ENCODE assay signal across 1 cellular context in the genomic region with DNA sequence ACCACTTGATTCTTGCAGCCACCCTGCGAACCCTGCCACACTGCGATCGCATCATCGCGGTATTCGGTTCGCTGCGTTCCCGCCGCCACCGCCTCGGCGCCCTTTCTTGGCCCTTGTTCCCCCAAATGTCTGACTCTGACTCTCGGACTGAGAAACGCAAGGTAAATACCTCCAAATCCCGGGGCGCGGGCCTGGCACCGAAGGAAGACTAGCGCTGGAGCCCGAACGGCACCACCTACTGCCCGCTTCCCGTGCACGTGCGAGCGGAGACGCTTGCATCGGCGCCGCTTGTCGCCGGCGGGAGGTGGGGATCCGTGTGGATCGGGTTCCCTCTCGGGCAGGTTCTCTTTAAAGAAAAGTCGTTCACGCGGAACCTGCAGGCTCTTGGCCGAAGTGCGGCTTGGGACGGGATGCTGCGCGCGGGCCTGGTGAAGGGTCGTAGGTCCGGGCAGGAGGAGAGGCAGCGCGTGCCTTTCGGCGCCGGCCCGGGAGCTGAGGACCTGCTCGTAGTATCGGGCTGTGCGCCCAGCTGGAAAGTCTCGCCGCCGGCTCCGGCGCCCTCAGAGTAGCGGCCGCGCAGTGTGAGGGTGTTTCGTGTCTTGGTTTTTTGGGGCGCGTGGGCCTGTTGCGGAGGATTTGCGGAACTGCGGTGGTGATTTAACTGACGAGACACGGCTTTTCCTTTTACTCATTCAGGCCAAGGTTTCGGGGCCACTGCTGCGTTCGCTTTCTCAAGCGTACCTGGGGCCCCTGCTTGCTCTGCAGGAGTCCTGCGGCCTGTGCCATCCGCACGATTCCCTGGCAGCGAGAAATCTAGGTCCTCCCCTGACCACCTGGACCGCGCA.
A peak's percentile ranks its signal among the peaks of the same experiment; 100 is the strongest.
TF ChIP-seq lines count a peak whose summit lies in the region.

No MANE protein-coding gene starts in this region.

TF ChIP-seq in K562, 482 proteins besides CTCF, POLR2A, EP300 and RAD21 (continued from another document and continues in another):
- no peak for TF ChIP-seq NR2C1 (IDR thresholded peaks at IDR 0.05)
- TF ChIP-seq NR2C1 (tag; IDR thresholded peaks at IDR 0.05) = no peak
- no peak for TF ChIP-seq PRPF4 (IDR thresholded peaks at IDR 0.05; ENCODE audit: insufficient read depth, low read depth, low read length, poor library complexity, severe bottlenecking)
- TF ChIP-seq MEF2D (tag; conservative IDR thresholded peaks at IDR 0.05; ENCODE audit: low read depth) = no peak
- TF ChIP-seq ERF (CRISPR knock-in tag; IDR thresholded peaks at IDR 0.05) = no peak
- no peak for TF ChIP-seq CAMTA2 (CRISPR knock-in tag; conservative IDR thresholded peaks at IDR 0.05)
- TF ChIP-seq ZNF253 (CRISPR knock-in tag; conservative IDR thresholded peaks at IDR 0.05) = no peak
- TF ChIP-seq, protein P1, sequence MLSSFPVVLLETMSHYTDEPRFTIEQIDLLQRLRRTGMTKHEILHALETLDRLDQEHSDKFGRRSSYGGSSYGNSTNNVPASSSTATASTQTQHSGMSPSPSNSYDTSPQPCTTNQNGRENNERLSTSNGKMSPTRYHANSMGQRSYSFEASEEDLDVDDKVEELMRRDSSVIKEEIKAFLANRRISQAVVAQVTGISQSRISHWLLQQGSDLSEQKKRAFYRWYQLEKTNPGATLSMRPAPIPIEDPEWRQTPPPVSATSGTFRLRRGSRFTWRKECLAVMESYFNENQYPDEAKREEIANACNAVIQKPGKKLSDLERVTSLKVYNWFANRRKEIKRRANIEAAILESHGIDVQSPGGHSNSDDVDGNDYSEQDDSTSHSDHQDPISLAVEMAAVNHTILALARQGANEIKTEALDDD (IDR thresholded peaks at IDR 0.05) = no peak
- no peak for TF ChIP-seq CBX3 (IDR thresholded peaks at IDR 0.05; ENCODE audit: borderline replicate concordance in 1 of 2, low read length in 2 of 2)
- no peak for TF ChIP-seq ATF1 (CRISPR knock-in tag; IDR thresholded peaks at IDR 0.05)
- TF ChIP-seq ATF1 (tag; IDR thresholded peaks at IDR 0.05) = 0 out of 2 replicates have a peak, but pooled peaks have one; percentile 30
- TF ChIP-seq TCF7L2 (IDR thresholded peaks at IDR 0.05; ENCODE audit: low read depth, low read length) = no peak
- no peak for TF ChIP-seq MAFK (IDR thresholded peaks at IDR 0.05; ENCODE audit: low read length)
- no peak for TF ChIP-seq ZNF354B (CRISPR knock-in tag; IDR thresholded peaks at IDR 0.05)
- no peak for TF ChIP-seq SRSF9 (IDR thresholded peaks at IDR 0.05; ENCODE audit: borderline replicate concordance, low read depth, low read length)
- TF ChIP-seq BACH1 (tag; IDR thresholded peaks at IDR 0.05) = no peak
- TF ChIP-seq ZNF197 (CRISPR knock-in tag; IDR thresholded peaks at IDR 0.05; ENCODE audit: low read depth) = no peak
- TF ChIP-seq NCOA2 (IDR thresholded peaks at IDR 0.05; ENCODE audit: partially characterized antibody in 2 of 2) = no peak
- TF ChIP-seq, protein P2, sequence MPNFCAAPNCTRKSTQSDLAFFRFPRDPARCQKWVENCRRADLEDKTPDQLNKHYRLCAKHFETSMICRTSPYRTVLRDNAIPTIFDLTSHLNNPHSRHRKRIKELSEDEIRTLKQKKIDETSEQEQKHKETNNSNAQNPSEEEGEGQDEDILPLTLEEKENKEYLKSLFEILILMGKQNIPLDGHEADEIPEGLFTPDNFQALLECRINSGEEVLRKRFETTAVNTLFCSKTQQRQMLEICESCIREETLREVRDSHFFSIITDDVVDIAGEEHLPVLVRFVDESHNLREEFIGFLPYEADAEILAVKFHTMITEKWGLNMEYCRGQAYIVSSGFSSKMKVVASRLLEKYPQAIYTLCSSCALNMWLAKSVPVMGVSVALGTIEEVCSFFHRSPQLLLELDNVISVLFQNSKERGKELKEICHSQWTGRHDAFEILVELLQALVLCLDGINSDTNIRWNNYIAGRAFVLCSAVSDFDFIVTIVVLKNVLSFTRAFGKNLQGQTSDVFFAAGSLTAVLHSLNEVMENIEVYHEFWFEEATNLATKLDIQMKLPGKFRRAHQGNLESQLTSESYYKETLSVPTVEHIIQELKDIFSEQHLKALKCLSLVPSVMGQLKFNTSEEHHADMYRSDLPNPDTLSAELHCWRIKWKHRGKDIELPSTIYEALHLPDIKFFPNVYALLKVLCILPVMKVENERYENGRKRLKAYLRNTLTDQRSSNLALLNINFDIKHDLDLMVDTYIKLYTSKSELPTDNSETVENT (CRISPR knock-in tag; IDR thresholded peaks at IDR 0.05) = no peak
- no peak for TF ChIP-seq ZNF41 (CRISPR knock-in tag; conservative IDR thresholded peaks at IDR 0.05)
- TF ChIP-seq ZZZ3 (IDR thresholded peaks at IDR 0.05) = no peak
- peak; percentile 43 for TF ChIP-seq SAP30 (IDR thresholded peaks at IDR 0.05; ENCODE audit: borderline replicate concordance, insufficient read depth, low read depth, low read length, poor library complexity, severe bottlenecking)
- TF ChIP-seq BHLHE40 (IDR thresholded peaks at IDR 0.05; ENCODE audit: low read length) = peak; percentile 93
- TF ChIP-seq ATF7 (IDR thresholded peaks at IDR 0.05) = no peak
- TF ChIP-seq, protein P3, sequence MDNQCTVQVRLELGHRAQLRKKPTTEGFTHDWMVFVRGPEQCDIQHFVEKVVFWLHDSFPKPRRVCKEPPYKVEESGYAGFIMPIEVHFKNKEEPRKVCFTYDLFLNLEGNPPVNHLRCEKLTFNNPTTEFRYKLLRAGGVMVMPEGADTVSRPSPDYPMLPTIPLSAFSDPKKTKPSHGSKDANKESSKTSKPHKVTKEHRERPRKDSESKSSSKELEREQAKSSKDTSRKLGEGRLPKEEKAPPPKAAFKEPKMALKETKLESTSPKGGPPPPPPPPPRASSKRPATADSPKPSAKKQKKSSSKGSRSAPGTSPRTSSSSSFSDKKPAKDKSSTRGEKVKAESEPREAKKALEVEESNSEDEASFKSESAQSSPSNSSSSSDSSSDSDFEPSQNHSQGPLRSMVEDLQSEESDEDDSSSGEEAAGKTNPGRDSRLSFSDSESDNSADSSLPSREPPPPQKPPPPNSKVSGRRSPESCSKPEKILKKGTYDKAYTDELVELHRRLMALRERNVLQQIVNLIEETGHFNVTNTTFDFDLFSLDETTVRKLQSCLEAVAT (IDR thresholded peaks at IDR 0.05) = peak in 1 of 2 experiments; percentile 58; a peak in 1 of 4 replicates
- no peak for TF ChIP-seq NUFIP1 (IDR thresholded peaks at IDR 0.05; ENCODE audit: partially characterized antibody)
- TF ChIP-seq POLR2G (IDR thresholded peaks at IDR 0.05; ENCODE audit: low read depth, low read length) = no peak; the same call in none of the 2 replicates
- no peak for TF ChIP-seq NR3C1 (CRISPR knock-in tag; IDR thresholded peaks at IDR 0.05)
- TF ChIP-seq, protein P4, sequence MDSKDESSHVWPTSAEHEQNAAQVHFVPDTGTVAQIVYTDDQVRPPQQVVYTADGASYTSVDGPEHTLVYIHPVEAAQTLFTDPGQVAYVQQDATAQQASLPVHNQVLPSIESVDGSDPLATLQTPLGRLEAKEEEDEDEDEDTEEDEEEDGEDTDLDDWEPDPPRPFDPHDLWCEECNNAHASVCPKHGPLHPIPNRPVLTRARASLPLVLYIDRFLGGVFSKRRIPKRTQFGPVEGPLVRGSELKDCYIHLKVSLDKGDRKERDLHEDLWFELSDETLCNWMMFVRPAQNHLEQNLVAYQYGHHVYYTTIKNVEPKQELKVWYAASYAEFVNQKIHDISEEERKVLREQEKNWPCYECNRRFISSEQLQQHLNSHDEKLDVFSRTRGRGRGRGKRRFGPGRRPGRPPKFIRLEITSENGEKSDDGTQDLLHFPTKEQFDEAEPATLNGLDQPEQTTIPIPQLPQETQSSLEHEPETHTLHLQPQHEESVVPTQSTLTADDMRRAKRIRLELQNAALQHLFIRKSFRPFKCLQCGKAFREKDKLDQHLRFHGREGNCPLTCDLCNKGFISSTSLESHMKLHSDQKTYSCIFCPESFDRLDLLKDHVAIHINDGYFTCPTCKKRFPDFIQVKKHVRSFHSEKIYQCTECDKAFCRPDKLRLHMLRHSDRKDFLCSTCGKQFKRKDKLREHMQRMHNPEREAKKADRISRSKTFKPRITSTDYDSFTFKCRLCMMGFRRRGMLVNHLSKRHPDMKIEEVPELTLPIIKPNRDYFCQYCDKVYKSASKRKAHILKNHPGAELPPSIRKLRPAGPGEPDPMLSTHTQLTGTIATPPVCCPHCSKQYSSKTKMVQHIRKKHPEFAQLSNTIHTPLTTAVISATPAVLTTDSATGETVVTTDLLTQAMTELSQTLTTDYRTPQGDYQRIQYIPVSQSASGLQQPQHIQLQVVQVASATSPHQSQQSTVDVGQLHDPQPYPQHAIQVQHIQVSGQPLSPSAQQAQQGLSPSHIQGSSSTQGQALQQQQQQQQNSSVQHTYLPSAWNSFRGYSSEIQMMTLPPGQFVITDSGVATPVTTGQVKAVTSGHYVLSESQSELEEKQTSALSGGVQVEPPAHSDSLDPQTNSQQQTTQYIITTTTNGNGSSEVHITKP (IDR thresholded peaks at IDR 0.05; ENCODE audit: partially characterized antibody) = no peak
- TF ChIP-seq ZNF699 (CRISPR knock-in tag; IDR thresholded peaks at IDR 0.05; ENCODE audit: insufficient replicate concordance) = no peak
- TF ChIP-seq SETDB1 (IDR thresholded peaks at IDR 0.05; ENCODE audit: low read length) = no peak
- no peak for TF ChIP-seq MIER1 (IDR thresholded peaks at IDR 0.05; ENCODE audit: low read depth)
- no peak for TF ChIP-seq SRSF1 (IDR thresholded peaks at IDR 0.05; ENCODE audit: low read depth, low read length)
- no peak for TF ChIP-seq CBX8 (IDR thresholded peaks at IDR 0.05; ENCODE audit: borderline replicate concordance, extremely low read depth, low read depth, low read length, poor library complexity, severe bottlenecking)
- TF ChIP-seq, protein P5, sequence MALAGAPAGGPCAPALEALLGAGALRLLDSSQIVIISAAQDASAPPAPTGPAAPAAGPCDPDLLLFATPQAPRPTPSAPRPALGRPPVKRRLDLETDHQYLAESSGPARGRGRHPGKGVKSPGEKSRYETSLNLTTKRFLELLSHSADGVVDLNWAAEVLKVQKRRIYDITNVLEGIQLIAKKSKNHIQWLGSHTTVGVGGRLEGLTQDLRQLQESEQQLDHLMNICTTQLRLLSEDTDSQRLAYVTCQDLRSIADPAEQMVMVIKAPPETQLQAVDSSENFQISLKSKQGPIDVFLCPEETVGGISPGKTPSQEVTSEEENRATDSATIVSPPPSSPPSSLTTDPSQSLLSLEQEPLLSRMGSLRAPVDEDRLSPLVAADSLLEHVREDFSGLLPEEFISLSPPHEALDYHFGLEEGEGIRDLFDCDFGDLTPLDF (CRISPR knock-in tag; IDR thresholded peaks at IDR 0.05) = 0 out of 2 replicates have a peak, but pooled peaks have one; percentile 36
- TF ChIP-seq YBX1 (IDR thresholded peaks at IDR 0.05) = no peak
- no peak for TF ChIP-seq MCM7 (IDR thresholded peaks at IDR 0.05)
- TF ChIP-seq ILK (tag; IDR thresholded peaks at IDR 0.05; ENCODE audit: borderline replicate concordance, low read depth) = no peak
- TF ChIP-seq DACH1 (IDR thresholded peaks at IDR 0.05; ENCODE audit: partially characterized antibody) = no peak
- TF ChIP-seq TARDBP (IDR thresholded peaks at IDR 0.05) = no peak
- no peak for TF ChIP-seq XRCC3 (IDR thresholded peaks at IDR 0.05)
- TF ChIP-seq SMARCA4 (IDR thresholded peaks at IDR 0.05) = no peak
- no peak for TF ChIP-seq TFAM (CRISPR knock-in tag; conservative IDR thresholded peaks at IDR 0.05)
- TF ChIP-seq FOXJ2 (tag; IDR thresholded peaks at IDR 0.05) = 0 out of 2 replicates have a peak, but pooled peaks have one; percentile 40
- no peak for TF ChIP-seq POLR3A (IDR thresholded peaks at IDR 0.05; ENCODE audit: borderline replicate concordance, extremely low read depth, insufficient read depth, insufficient read length)
- TF ChIP-seq IFI16 (CRISPR knock-in tag; IDR thresholded peaks at IDR 0.05) = no peak
- TF ChIP-seq, protein P6, sequence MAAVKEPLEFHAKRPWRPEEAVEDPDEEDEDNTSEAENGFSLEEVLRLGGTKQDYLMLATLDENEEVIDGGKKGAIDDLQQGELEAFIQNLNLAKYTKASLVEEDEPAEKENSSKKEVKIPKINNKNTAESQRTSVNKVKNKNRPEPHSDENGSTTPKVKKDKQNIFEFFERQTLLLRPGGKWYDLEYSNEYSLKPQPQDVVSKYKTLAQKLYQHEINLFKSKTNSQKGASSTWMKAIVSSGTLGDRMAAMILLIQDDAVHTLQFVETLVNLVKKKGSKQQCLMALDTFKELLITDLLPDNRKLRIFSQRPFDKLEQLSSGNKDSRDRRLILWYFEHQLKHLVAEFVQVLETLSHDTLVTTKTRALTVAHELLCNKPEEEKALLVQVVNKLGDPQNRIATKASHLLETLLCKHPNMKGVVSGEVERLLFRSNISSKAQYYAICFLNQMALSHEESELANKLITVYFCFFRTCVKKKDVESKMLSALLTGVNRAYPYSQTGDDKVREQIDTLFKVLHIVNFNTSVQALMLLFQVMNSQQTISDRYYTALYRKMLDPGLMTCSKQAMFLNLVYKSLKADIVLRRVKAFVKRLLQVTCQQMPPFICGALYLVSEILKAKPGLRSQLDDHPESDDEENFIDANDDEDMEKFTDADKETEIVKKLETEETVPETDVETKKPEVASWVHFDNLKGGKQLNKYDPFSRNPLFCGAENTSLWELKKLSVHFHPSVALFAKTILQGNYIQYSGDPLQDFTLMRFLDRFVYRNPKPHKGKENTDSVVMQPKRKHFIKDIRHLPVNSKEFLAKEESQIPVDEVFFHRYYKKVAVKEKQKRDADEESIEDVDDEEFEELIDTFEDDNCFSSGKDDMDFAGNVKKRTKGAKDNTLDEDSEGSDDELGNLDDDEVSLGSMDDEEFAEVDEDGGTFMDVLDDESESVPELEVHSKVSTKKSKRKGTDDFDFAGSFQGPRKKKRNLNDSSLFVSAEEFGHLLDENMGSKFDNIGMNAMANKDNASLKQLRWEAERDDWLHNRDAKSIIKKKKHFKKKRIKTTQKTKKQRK (IDR thresholded peaks at IDR 0.05; ENCODE audit: borderline replicate concordance, low read depth, low read length) = no peak
- TF ChIP-seq BDP1 (IDR thresholded peaks at IDR 0.05; ENCODE audit: insufficient read depth, insufficient read length) = no peak
- TF ChIP-seq PHB2 (IDR thresholded peaks at IDR 0.05; ENCODE audit: low read depth) = no peak
- no peak for TF ChIP-seq ZNF75A (CRISPR knock-in tag; IDR thresholded peaks at IDR 0.05)
- TF ChIP-seq U2AF1 (optimal IDR thresholded peaks at IDR 0.05; ENCODE audit: low read depth, low read length) = peak; percentile 43
- TF ChIP-seq KLF1 (tag; IDR thresholded peaks at IDR 0.05) = no peak
- no peak for TF ChIP-seq ARNT (IDR thresholded peaks at IDR 0.05)
- no peak for TF ChIP-seq THRAP3 (IDR thresholded peaks at IDR 0.05; ENCODE audit: borderline replicate concordance)
- no peak for TF ChIP-seq HDAC3 (IDR thresholded peaks at IDR 0.05; ENCODE audit: borderline replicate concordance, partially characterized antibody)
- TF ChIP-seq, protein P7, sequence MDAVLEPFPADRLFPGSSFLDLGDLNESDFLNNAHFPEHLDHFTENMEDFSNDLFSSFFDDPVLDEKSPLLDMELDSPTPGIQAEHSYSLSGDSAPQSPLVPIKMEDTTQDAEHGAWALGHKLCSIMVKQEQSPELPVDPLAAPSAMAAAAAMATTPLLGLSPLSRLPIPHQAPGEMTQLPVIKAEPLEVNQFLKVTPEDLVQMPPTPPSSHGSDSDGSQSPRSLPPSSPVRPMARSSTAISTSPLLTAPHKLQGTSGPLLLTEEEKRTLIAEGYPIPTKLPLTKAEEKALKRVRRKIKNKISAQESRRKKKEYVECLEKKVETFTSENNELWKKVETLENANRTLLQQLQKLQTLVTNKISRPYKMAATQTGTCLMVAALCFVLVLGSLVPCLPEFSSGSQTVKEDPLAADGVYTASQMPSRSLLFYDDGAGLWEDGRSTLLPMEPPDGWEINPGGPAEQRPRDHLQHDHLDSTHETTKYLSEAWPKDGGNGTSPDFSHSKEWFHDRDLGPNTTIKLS (IDR thresholded peaks at IDR 0.05; ENCODE audit: borderline replicate concordance, low read depth) = no peak; the same call in 1 of the 2 replicates
